ENCODE assay signal across 1 cellular context in genomic region chr17:29151567-29151966, GRCh38.
TF ChIP-seq lines count a peak whose summit lies in the region.

No MANE protein-coding gene starts in this region.

TF ChIP-seq in HCT116, 20 proteins besides CTCF, POLR2A, EP300 and RAD21 (continued from another document):
- TF ChIP-seq MAX (IDR thresholded peaks at IDR 0.05) (no peak; the same call in 1 of the 2 replicates), EZH2 (IDR thresholded peaks at IDR 0.05) (no peak)
